23 cellular contexts compared by ENCODE assay signal in genomic region chr4:16092682-16093319, GRCh38. TPM values are rescaled to one million over a fixed set of nuclear protein-coding genes. Genes with fewer than 3 reads are reported as not detected.
A peak's percentile ranks its signal among the peaks of the same experiment; 100 is the strongest.
DNase-seq lines count a peak whose midpoint lies in the region; ATAC-seq, FAIRE-seq and TF ChIP-seq lines count a peak whose summit lies in the region.
"Had no signal": no experiment of that assay in that cellular context is flagged by ENCODE, and none has a peak within 500 bp of the region (broad histone marks: within the 10 kb centered on the region; RNA-seq: fewer than 3 reads in every experiment).

No MANE protein-coding gene starts in this region.

- H3K4me1 Mint-ChIP-seq in activated T-cell treated with anti-CD3 and anti-CD28 coated beads, Interleukin-2, amount 50 U/mL, for 24 hours (ENCODE audit: low read depth), result no peaks in the 10 kb centered on the region

- no peaks in the 10 kb centered on the region for H4K20me1 ChIP-seq in HepG2 (ENCODE audit: insufficient read depth, low read length)
- H4K20me1 ChIP-seq: BLaER1 treated with 17β-estradiol and CSF1 and Interleukin-3, amounts not matched to agents 10 nM and 100 nM had no signal

- no peak overlapping the region for H2BK5ac ChIP-seq in mesendoderm (ENCODE audit: low read length)

- no peak overlapping the region for H3K23ac ChIP-seq in mesendoderm (ENCODE audit: low read length)

- POLR2A ChIA-PET in HepG2 (lab: Yijun Ruan, JAX), result interaction anchor here (1.0 kb wide), 1 partner anchor 9 kb away, joined by 3 read pairs; the partner anchor contains the start of gene PROM1

- H3K4me3 Mint-ChIP-seq in activated T-cell treated with anti-CD3 and anti-CD28 coated beads, Interleukin-2, amount 50 U/mL, for 24 hours, result no peak overlapping the region
- H3K4me3 Mint-ChIP-seq: CD4-positive, alpha-beta T cell had no signal

- H4K8ac ChIP-seq in mesendoderm (ENCODE audit: low read depth, low read length), result no peak overlapping the region

- H3K79me2 ChIP-seq in HepG2 (ENCODE audit: insufficient read depth, low read length), result no peaks in the 10 kb centered on the region
- no peaks in the 10 kb centered on the region for H3K79me2 ChIP-seq in mesendoderm (ENCODE audit: control insufficient read depth, insufficient read depth, low read length)

- H3K4me3 ChIP-seq in HepG2 (replicated peaks in 1 of 3; ENCODE audit: insufficient read depth in 1 of 3, low read depth in 2 of 3, low read length in 3 of 3) (no peak overlapping the region), right lobe of liver (no peak overlapping the region), mesendoderm (ENCODE audit: low read length) (no peak overlapping the region)
- H3K4me3 ChIP-seq: BLaER1 treated with 17β-estradiol and CSF1 and Interleukin-3, amounts not matched to agents 10 nM and 100 nM had no signal

- H3K4me2 ChIP-seq in HepG2 (ENCODE audit: low read depth, low read length), result no peak overlapping the region
- no peak overlapping the region for H3K4me2 ChIP-seq in mesendoderm (ENCODE audit: low read length)
- H3K4me2 ChIP-seq: BLaER1 treated with 17β-estradiol and CSF1 and Interleukin-3, amounts not matched to agents 10 nM and 100 nM had no signal

- H3K9me3 ChIP-seq in HepG2 (ENCODE audit: low read length) (no peaks in the 10 kb centered on the region), right lobe of liver (no peaks in the 10 kb centered on the region)
- H3K9me3 ChIP-seq: BLaER1 treated with 17β-estradiol and CSF1 and Interleukin-3, amounts not matched to agents 10 nM and 100 nM had no signal

- H3K4ac ChIP-seq in mesendoderm (ENCODE audit: low read depth, low read length), result no peak overlapping the region

- H2BK120ac ChIP-seq in mesendoderm (ENCODE audit: low read depth, low read length), result no peak overlapping the region

- H3K79me1 ChIP-seq in mesendoderm (ENCODE audit: low read length), result no peaks in the 10 kb centered on the region

- FAIRE-seq in HepG2 (lab: Jason Lieb, UNC), result no peak
- FAIRE-seq: A204.1, GM12891 had no signal

- H2BK15ac ChIP-seq in mesendoderm (replicated peaks; ENCODE audit: low read depth), result no peak overlapping the region

- no TSS peak for BruUV-seq in HepG2 (replicated peaks; lab: Mats Ljungman, UMichigan)

- ATAC-seq in HepG2 (peak; percentile 75), right lobe of liver (no peak)
- ATAC-seq: SK-N-SH treated with all-trans-retinoic acid at 6 μM for 48 hours had no signal

- no peak for DNase-seq in HepG2 (ENCODE audit: low spot score)
- DNase-seq in right lobe of liver, result no peak
- peak; percentile 8 for DNase-seq in NCI-H69 (lab: John Stamatoyannopoulos, UW)
- peak; percentile 36 for DNase-seq in mesendoderm
- no peak for DNase-seq in activated CD4-positive, alpha-beta T cell treated with anti-CD3 and anti-CD28 coated beads for 1 hour
- no peak for DNase-seq in activated T-cell treated with anti-CD3 and anti-CD28 coated beads, Interleukin-2, amount 50 U/mL, for 24 hours
- no peak for DNase-seq in pons (ENCODE audit: low spot score)
- DNase-seq: CD4-positive, alpha-beta T cell; DMS79 treated with DMSO at 0.1 percent for 48 hours; GF-D8; Karpas-422; NCI-H1105 treated with DMSO at 0.1 percent for 48 hours; NCI-H1694; NCI-H2029 treated with DMSO at 0.1 percent for 48 hours; NCI-H2171; NCI-H226; NCI-H510A had no signal

- H3K9ac ChIP-seq in HepG2 (ENCODE audit: insufficient read depth, low read depth, low read length) (no peak overlapping the region), mesendoderm (ENCODE audit: low read length) (no peak overlapping the region)
- H3K9ac ChIP-seq: BLaER1 treated with 17β-estradiol and CSF1 and Interleukin-3, amounts not matched to agents 10 nM and 100 nM had no signal

- CTCF ChIA-PET in HepG2 (lab: Yijun Ruan, JAX; ENCODE audit: low intra/inter-chr PET ratio, low total read pairs), result no interaction called here

- H2AFZ ChIP-seq in HepG2 (ENCODE audit: low read length), result no peak overlapping the region

- H3K27me3 Mint-ChIP-seq in activated T-cell treated with anti-CD3 and anti-CD28 coated beads, Interleukin-2, amount 50 U/mL, for 24 hours, result peaks cover 56% of the 10 kb centered on the region

- H3K56ac ChIP-seq in mesendoderm (ENCODE audit: low read length), result no peak overlapping the region

- WGBS in HepG2 (ENCODE audit: low lambda C conversion rate), result 64% methylated on average over 4 of the region's 4 CpGs
- WGBS in right lobe of liver (ENCODE audit: insufficient coverage, low coverage, low lambda C conversion rate, missing lambda C conversion rate), result 83% methylated on average over 3 of the region's 4 CpGs
- no CpG with 5 or more reads among the region's 4 CpGs for WGBS in mesendoderm (ENCODE audit: extremely low coverage, insufficient coverage, low lambda C conversion rate)

- H3K9me3 Mint-ChIP-seq in activated T-cell treated with anti-CD3 and anti-CD28 coated beads, Interleukin-2, amount 50 U/mL, for 24 hours, result no peaks in the 10 kb centered on the region
- H3K9me3 Mint-ChIP-seq: CD4-positive, alpha-beta T cell had no signal

- no peak overlapping the region for H2AK5ac ChIP-seq in mesendoderm (ENCODE audit: low read length)

- intact Hi-C loops in HepG2 (cut with micrococcal nuclease; ENCODE audit: unreplicated experiment), result no loop called here
- intact Hi-C loops in right lobe of liver (cut with DNase I), result no loop called here

- 0 out of 5 replicates have a peak, but pooled peaks cover 0 to 2% of the 10 kb centered on the region in 2 experiments for H3K27me3 ChIP-seq in HepG2 (ENCODE audit: control insufficient read depth in 1 of 2, insufficient read depth in 2 of 2, low read length in 2 of 2)
- H3K27me3 ChIP-seq in right lobe of liver, result no peaks in the 10 kb centered on the region
- no peaks in the 10 kb centered on the region for H3K27me3 ChIP-seq in mesendoderm (ENCODE audit: insufficient read depth, low read length, poor library complexity)
- H3K27me3 ChIP-seq: BLaER1 treated with 17β-estradiol and CSF1 and Interleukin-3, amounts not matched to agents 10 nM and 100 nM had no signal

- TF ChIP-seq POLR2A in HepG2 (IDR thresholded peaks at IDR 0.05; ENCODE audit: insufficient read depth in 1 of 2, low read depth in 2 of 2, low read length in 2 of 2) (no peak), right lobe of liver (IDR thresholded peaks at IDR 0.05) (no peak)

- H3K36me3 Mint-ChIP-seq in activated T-cell treated with anti-CD3 and anti-CD28 coated beads, Interleukin-2, amount 50 U/mL, for 24 hours (ENCODE audit: low read depth), result no peaks in the 10 kb centered on the region

- no peak overlapping the region for H3K18ac ChIP-seq in mesendoderm (ENCODE audit: low read length)

- H4K5ac ChIP-seq in mesendoderm (ENCODE audit: low read length), result no peak overlapping the region

- H3K27ac Mint-ChIP-seq in activated T-cell treated with anti-CD3 and anti-CD28 coated beads, Interleukin-2, amount 50 U/mL, for 24 hours, result no peak overlapping the region
- H3K27ac Mint-ChIP-seq: CD4-positive, alpha-beta T cell had no signal

- TF ChIP-seq CTCF in HepG2 (CRISPR knock-in tag; IDR thresholded peaks at IDR 0.05) (peak; percentile 57), right lobe of liver (IDR thresholded peaks at IDR 0.05) (no peak)

- H3K4me1 ChIP-seq in HepG2 (ENCODE audit: insufficient read depth, low read length), result peaks cover 11% of the 10 kb centered on the region
- H3K4me1 ChIP-seq in right lobe of liver, result no peaks in the 10 kb centered on the region
- H3K4me1 ChIP-seq in mesendoderm (ENCODE audit: control insufficient read depth, low read depth, low read length), result no peaks in the 10 kb centered on the region
- H3K4me1 ChIP-seq: BLaER1 treated with 17β-estradiol and CSF1 and Interleukin-3, amounts not matched to agents 10 nM and 100 nM had no signal

- no peak for TF ChIP-seq EP300 in HepG2 (IDR thresholded peaks at IDR 0.05; ENCODE audit: low read depth in 2 of 2, low read length in 2 of 2)
- TF ChIP-seq EP300 in HepG2 (CRISPR knock-in tag; IDR thresholded peaks at IDR 0.05; ENCODE audit: borderline replicate concordance), result no peak

- TF ChIP-seq RAD21 in HepG2 (CRISPR knock-in tag; IDR thresholded peaks at IDR 0.05), result no peak

- H3K27ac ChIP-seq in HepG2 (ENCODE audit: extremely low read length, insufficient read depth, low read length) (no peak overlapping the region), right lobe of liver (no peak overlapping the region), mesendoderm (ENCODE audit: low read depth, low read length) (no peak overlapping the region)
- H3K27ac ChIP-seq: BLaER1 treated with 17β-estradiol and CSF1 and Interleukin-3, amounts not matched to agents 10 nM and 100 nM had no signal

- in situ Hi-C loops in HepG2 (cut with HindIII; ENCODE audit: extremely low pct_ligation_motif_present, low pct_unique_long_range_greater_than_20kb), result loop anchor here (5.0 kb wide), 1 partner anchor 64 kb away; no protein-coding TSS in a partner anchor

- H3K36me3 ChIP-seq in HepG2 (replicated peaks in 1 of 2; ENCODE audit: control insufficient read depth in 1 of 2, insufficient read depth in 2 of 2, low read length in 2 of 2), result no peaks in the 10 kb centered on the region
- no peaks in the 10 kb centered on the region for H3K36me3 ChIP-seq in right lobe of liver
- H3K36me3 ChIP-seq in mesendoderm (ENCODE audit: control insufficient read depth, insufficient read depth, low read length), result no peaks in the 10 kb centered on the region
- H3K36me3 ChIP-seq: BLaER1 treated with 17β-estradiol and CSF1 and Interleukin-3, amounts not matched to agents 10 nM and 100 nM had no signal

RNA-seq across cellular contexts. Expression of gene PROM1, which starts 9.0 kb away (rescaled TPM):
- total RNA-seq in HepG2 (2016; rRNA removed; fragmentation: Illumina TruSeq; extraction: Trizol), result 2.5 and 3.9 TPM in 2 replicates
- 0.71 and 0.91 TPM in 2 replicates for total RNA-seq in HepG2 (2016; cell fraction: cytosol; rRNA removed; fragmentation: Illumina TruSeq; extraction: Trizol; ENCODE audit: low read depth)
- total RNA-seq in HepG2 (2016; cell fraction: insoluble cytoplasmic fraction; rRNA removed; fragmentation: Illumina TruSeq; extraction: Trizol), result 2.1 and 4.2 TPM in 2 replicates
- 1.1 and 2.6 TPM in 2 replicates for total RNA-seq in HepG2 (2016; cell fraction: membrane; rRNA removed; fragmentation: Illumina TruSeq; extraction: Trizol)
- 5.8 and 6.2 TPM in 2 replicates for total RNA-seq in HepG2 (2016; cell fraction: nucleus; rRNA removed; fragmentation: Illumina TruSeq; extraction: Trizol)
- polyA plus RNA-seq in HepG2 (2011; rRNA removed), result 13.6 and 16.4 TPM in 2 replicates
- 8.3 and 8.9 TPM in 2 replicates for polyA plus RNA-seq in HepG2 (2011; cell fraction: cytosol; rRNA removed)
- 14.6 and 16.3 TPM in 2 replicates for polyA plus RNA-seq in HepG2 (2011; cell fraction: nucleus; rRNA removed)
- 9.3 and 15.5 TPM in 2 replicates for polyA plus RNA-seq in HepG2 (2012)
- 0.25 and 0.31 TPM in 2 replicates for polyA plus RNA-seq in HepG2 (2016; cell fraction: cytosol; fragmentation: Illumina TruSeq; extraction: Trizol; ENCODE audit: low read depth)
- polyA plus RNA-seq in HepG2 (2016; cell fraction: insoluble cytoplasmic fraction; fragmentation: Illumina TruSeq; extraction: Trizol; ENCODE audit: low read depth), result 1.6 and 2.1 TPM in 2 replicates
- 0.47 and 0.64 TPM in 2 replicates for polyA plus RNA-seq in HepG2 (2016; cell fraction: membrane; fragmentation: Illumina TruSeq; extraction: Trizol; ENCODE audit: low read depth)
- 5.4 and 6.6 TPM in 2 replicates for polyA plus RNA-seq in HepG2 (2016; cell fraction: nucleus; fragmentation: Illumina TruSeq; extraction: Trizol; ENCODE audit: insufficient read depth, low read depth)
- polyA minus RNA-seq in HepG2 (2011; rRNA and poly(A)+ RNA removed; ENCODE audit: low replicate concordance), result 1.3 and 25.2 TPM in 2 replicates
- 11.4 and 13.4 TPM in 2 replicates for polyA minus RNA-seq in HepG2 (2011; cell fraction: cytosol; rRNA and poly(A)+ RNA removed)
- polyA minus RNA-seq in HepG2 (2011; cell fraction: nucleus; rRNA and poly(A)+ RNA removed), result 14.5 and 16.9 TPM in 2 replicates
- total RNA-seq in right lobe of liver, result 1 to 10 TPM in 5 of 6 experiments, under 1 TPM in 1; 0.86 to 2.2 (median 1.3) TPM
- polyA plus RNA-seq in mesendoderm (2013, experiment 1 of 2), result 61.4 TPM
- 61.8 TPM for polyA plus RNA-seq in mesendoderm (2013, experiment 2 of 2)
- total RNA-seq: CD4-positive, alpha-beta T cell; H4 had no signal
- polyA plus RNA-seq: AG04450 had no signal

Comparison
In these comparisons a context has a peak if more than half of its experiments do, and no peak if none do; other contexts are left out.
1. DNase-seq: peak in NCI-H69 (single experiment) and mesendoderm (single experiment); none in HepG2 (single experiment), right lobe of liver (0 of 3), activated CD4-positive, alpha-beta T cell treated with anti-CD3 and anti-CD28 coated beads for 1 hour (single experiment), activated T-cell treated with anti-CD3 and anti-CD28 coated beads, Interleukin-2, amount 50 U/mL, for 24 hours (single experiment) and pons (single experiment).